24 cellular contexts compared by ENCODE assay signal in genomic region chr2:3278521-3279218, GRCh38.
DNase-seq lines count a peak whose midpoint lies in the region; ATAC-seq, FAIRE-seq and TF ChIP-seq lines count a peak whose summit lies in the region.
"Had no signal": no experiment of that assay in that cellular context is flagged by ENCODE, and none has a peak within 500 bp of the region (broad histone marks: within the 10 kb centered on the region; RNA-seq: fewer than 3 reads in every experiment).

No MANE protein-coding gene starts in this region.

- H3K27ac ChIP-seq in right lobe of liver (no peak overlapping the region), HepG2 (ENCODE audit: extremely low read length, insufficient read depth, low read length) (no peak overlapping the region), osteoblast (ENCODE audit: low read depth, low read length) (no peak overlapping the region)
- H3K27ac ChIP-seq: SJSA1, tibial artery had no signal

- H3K4me1 Mint-ChIP-seq in activated naive CD8-positive, alpha-beta T cell treated with anti-CD3 and anti-CD28 coated beads for 36 hours = no peaks in the 10 kb centered on the region
- H3K4me1 Mint-ChIP-seq: activated naive CD8-positive, alpha-beta T cell treated with anti-CD3 and anti-CD28 coated beads, Interleukin-2, amount 10 ng/mL, durations not matched to agents 7 days and 5 days had no signal

- intact Hi-C loops in right lobe of liver (cut with DNase I) (no loop called here), HepG2 (cut with micrococcal nuclease; ENCODE audit: unreplicated experiment) (no loop called here)

- ATAC-seq in right lobe of liver (peak in 2 of 4 donors; percentile 7 to 44), HepG2 (no peak), HG03565 (IDR thresholded peaks at IDR 0.05; ENCODE audit: unreplicated experiment) (no peak)

- FAIRE-seq in HepG2 (lab: Jason Lieb, UNC) = no peak
- FAIRE-seq: D721Med, GM12892, H54, RCC 7860 had no signal

- in situ Hi-C loops in HepG2 (cut with HindIII; ENCODE audit: extremely low pct_ligation_motif_present, low pct_unique_long_range_greater_than_20kb) = no loop called here

- no peak overlapping the region for H3K4me3 Mint-ChIP-seq in activated naive CD8-positive, alpha-beta T cell treated with anti-CD3 and anti-CD28 coated beads for 36 hours
- H3K4me3 Mint-ChIP-seq: activated naive CD8-positive, alpha-beta T cell treated with anti-CD3 and anti-CD28 coated beads, Interleukin-2, amount 10 ng/mL, durations not matched to agents 7 days and 5 days; T-helper 1 cell treated with Interleukin-12 subunit alpha and Interleukin-12 subunit beta and Interleukin-4 antibody, amounts not matched to agents 30 μg/mL and 1 μg/mL, for 36 hours had no signal

- no peak for TF ChIP-seq POLR2A in right lobe of liver (IDR thresholded peaks at IDR 0.05)
- TF ChIP-seq POLR2A in HepG2 (IDR thresholded peaks at IDR 0.05; ENCODE audit: insufficient read depth in 1 of 2, low read depth in 2 of 2, low read length in 2 of 2) = no peak

- POLR2A ChIA-PET in HepG2 (lab: Yijun Ruan, JAX) = interaction anchor here (0.9 kb wide), 1 partner anchor 53 kb away, joined by 3 read pairs; no protein-coding TSS in a partner anchor

- H3K9me3 ChIP-seq in right lobe of liver (no peaks in the 10 kb centered on the region), HepG2 (ENCODE audit: low read length) (no peaks in the 10 kb centered on the region), osteoblast (ENCODE audit: low read depth, low read length) (no peaks in the 10 kb centered on the region)

- no peaks in the 10 kb centered on the region for H3K36me3 ChIP-seq in right lobe of liver
- H3K36me3 ChIP-seq in HepG2 (replicated peaks in 1 of 2; ENCODE audit: control insufficient read depth in 1 of 2, insufficient read depth in 2 of 2, low read length in 2 of 2) = peaks cover 5 to 8% of the 10 kb centered on the region in 2 experiments; a peak in 4 of 5 replicates
- no peaks in the 10 kb centered on the region for H3K36me3 ChIP-seq in osteoblast (ENCODE audit: insufficient read depth, low read length)
- H3K36me3 ChIP-seq: SJSA1, tibial artery had no signal

- CTCF ChIA-PET in HepG2 (lab: Yijun Ruan, JAX; ENCODE audit: low intra/inter-chr PET ratio, low total read pairs) = no interaction called here

- H3K27me3 ChIP-seq in right lobe of liver (no peaks in the 10 kb centered on the region), HepG2 (ENCODE audit: control insufficient read depth in 1 of 2, insufficient read depth in 2 of 2, low read length in 2 of 2) (no peaks in the 10 kb centered on the region), osteoblast (ENCODE audit: insufficient read depth, low read length) (no peaks in the 10 kb centered on the region)
- H3K27me3 ChIP-seq: SJSA1, tibial artery had no signal

- TF ChIP-seq RAD21 in HepG2 (CRISPR knock-in tag; IDR thresholded peaks at IDR 0.05) = no peak

- TF ChIP-seq CTCF in right lobe of liver (IDR thresholded peaks at IDR 0.05) = no peak
- no peak for TF ChIP-seq CTCF in HepG2 (CRISPR knock-in tag; IDR thresholded peaks at IDR 0.05)
- no peak for TF ChIP-seq CTCF in osteoblast (IDR thresholded peaks at IDR 0.05; ENCODE audit: extremely low read depth, low read depth, low read length)

- peak overlapping the region; percentile 11 for H3K27ac Mint-ChIP-seq in activated naive CD8-positive, alpha-beta T cell treated with anti-CD3 and anti-CD28 coated beads for 36 hours
- H3K27ac Mint-ChIP-seq: activated naive CD8-positive, alpha-beta T cell treated with anti-CD3 and anti-CD28 coated beads, Interleukin-2, amount 10 ng/mL, durations not matched to agents 7 days and 5 days; T-helper 1 cell treated with Interleukin-12 subunit alpha and Interleukin-12 subunit beta and Interleukin-4 antibody, amounts not matched to agents 30 μg/mL and 1 μg/mL, for 36 hours had no signal

- WGBS in right lobe of liver (ENCODE audit: insufficient coverage, low coverage, low lambda C conversion rate, missing lambda C conversion rate) = 88% methylated on average over 4 of the region's 14 CpGs
- 95% methylated on average over 14 of the region's 14 CpGs for WGBS in HepG2 (ENCODE audit: low lambda C conversion rate)

- H4K20me1 ChIP-seq in HepG2 (ENCODE audit: insufficient read depth, low read length) (no peaks in the 10 kb centered on the region; the same call in 1 of the 2 replicates), osteoblast (ENCODE audit: insufficient read depth, low read length) (peaks cover 5% of the 10 kb centered on the region)

- no peaks in the 10 kb centered on the region for H3K79me2 ChIP-seq in HepG2 (ENCODE audit: insufficient read depth, low read length)
- H3K79me2 ChIP-seq in osteoblast (ENCODE audit: insufficient read depth, low read length) = no peaks in the 10 kb centered on the region

- peaks cover 18% of the 10 kb centered on the region for H3K9me3 Mint-ChIP-seq in activated naive CD8-positive, alpha-beta T cell treated with anti-CD3 and anti-CD28 coated beads for 36 hours

- TF ChIP-seq EP300 in HepG2 (IDR thresholded peaks at IDR 0.05; ENCODE audit: low read depth in 2 of 2, low read length in 2 of 2) (no peak), HepG2 (CRISPR knock-in tag; IDR thresholded peaks at IDR 0.05; ENCODE audit: borderline replicate concordance) (no peak)

- H3K4me3 ChIP-seq in right lobe of liver = no peak overlapping the region
- H3K4me3 ChIP-seq in HepG2 (replicated peaks in 1 of 3; ENCODE audit: insufficient read depth in 1 of 3, low read depth in 2 of 3, low read length in 3 of 3) = no peak overlapping the region
- H3K4me3 ChIP-seq in osteoblast (ENCODE audit: insufficient read depth, low read length) = no peak overlapping the region
- H3K4me3 ChIP-seq: lung, SJSA1, smooth muscle cell, tibial artery had no signal

- BruUV-seq in HepG2 (replicated peaks; lab: Mats Ljungman, UMichigan) = no TSS peak

- no peaks in the 10 kb centered on the region for H3K27me3 Mint-ChIP-seq in activated naive CD8-positive, alpha-beta T cell treated with anti-CD3 and anti-CD28 coated beads for 36 hours
- H3K27me3 Mint-ChIP-seq: activated naive CD8-positive, alpha-beta T cell treated with anti-CD3 and anti-CD28 coated beads, Interleukin-2, amount 10 ng/mL, durations not matched to agents 7 days and 5 days had no signal

- H3K36me3 Mint-ChIP-seq in activated naive CD8-positive, alpha-beta T cell treated with anti-CD3 and anti-CD28 coated beads for 36 hours = peaks cover 42% of the 10 kb centered on the region

- no peaks in the 10 kb centered on the region for H3K4me1 ChIP-seq in right lobe of liver
- no peaks in the 10 kb centered on the region for H3K4me1 ChIP-seq in HepG2 (ENCODE audit: insufficient read depth, low read length)
- H3K4me1 ChIP-seq in osteoblast (ENCODE audit: insufficient read depth, low read length) = no peaks in the 10 kb centered on the region
- H3K4me1 ChIP-seq: SJSA1 had no signal

- H2AFZ ChIP-seq in HepG2 (ENCODE audit: low read length) = no peak overlapping the region
- H2AFZ ChIP-seq in osteoblast (ENCODE audit: low read length) = no peak overlapping the region

- no peak overlapping the region for H3K9ac ChIP-seq in HepG2 (ENCODE audit: insufficient read depth, low read depth, low read length)

- peak in 2 of 3 donors; percentile 35 to 38 for DNase-seq in right lobe of liver
- no peak for DNase-seq in HepG2 (ENCODE audit: low spot score)
- no peak for DNase-seq in activated naive CD8-positive, alpha-beta T cell treated with anti-CD3 and anti-CD28 coated beads for 36 hours
- DNase-seq in osteoblast (ENCODE audit: insufficient read length, low spot score, missing footprints) = peak; percentile 11
- no peak for DNase-seq in activated effector memory CD4-positive, alpha-beta T cell treated with anti-CD3 and anti-CD28 coated beads, Interleukin-2, amount 50 U/mL, for 16 hours
- DNase-seq in hypothalamus (lab: John Stamatoyannopoulos, UW) = no peak
- DNase-seq: activated CD4-positive, alpha-beta T cell treated with anti-CD3 and anti-CD28 coated beads for 4 hours; activated CD8-positive, alpha-beta memory T cell treated with anti-CD3 and anti-CD28 coated beads, Interleukin-2, amount 50 U/mL, for 48 hours; activated naive CD8-positive, alpha-beta T cell treated with anti-CD3 and anti-CD28 coated beads, Interleukin-2, amount 10 ng/mL, durations not matched to agents 7 days and 5 days; EL; NCI-H1694 treated with DMSO at 0.1 percent for 48 hours; NCI-H526; nucleus accumbens; stimulated activated CD4-positive, alpha-beta T cell treated with anti-CD3 and anti-CD28 coated beads, Interleukin-2, amount 100 ng/mL, for 24 hours had no signal

- no peak overlapping the region for H3K4me2 ChIP-seq in HepG2 (ENCODE audit: low read depth, low read length)
- H3K4me2 ChIP-seq in osteoblast (ENCODE audit: insufficient read depth, low read length) = no peak overlapping the region
- H3K4me2 ChIP-seq: smooth muscle cell had no signal

TF ChIP-seq in HepG2, 621 proteins besides CTCF, POLR2A, EP300 and RAD21 (continues in another document):
- TF ChIP-seq ZNF703 (CRISPR knock-in tag; IDR thresholded peaks at IDR 0.05; ENCODE audit: borderline replicate concordance) = no peak

Comparison
In these comparisons a context has a peak if more than half of its experiments do, and no peak if none do; other contexts are left out.
1. DNase-seq: peak in right lobe of liver (2 of 3) and osteoblast (single experiment); none in HepG2 (single experiment), activated naive CD8-positive, alpha-beta T cell treated with anti-CD3 and anti-CD28 coated beads for 36 hours (single experiment), activated effector memory CD4-positive, alpha-beta T cell treated with anti-CD3 and anti-CD28 coated beads, Interleukin-2, amount 50 U/mL, for 16 hours (single experiment) and hypothalamus (0 of 51).